In genomic region chr4:156578005-156578404, GRCh38 we compare ENCODE assay signal across 19 cellular contexts.
DNase-seq lines count a peak whose midpoint lies in the region; ATAC-seq, FAIRE-seq and TF ChIP-seq lines count a peak whose summit lies in the region.
"Had no signal": no experiment of that assay in that cellular context is flagged by ENCODE, and none has a peak within 500 bp of the region (broad histone marks: within the 10 kb centered on the region; RNA-seq: fewer than 3 reads in every experiment).

No MANE protein-coding gene starts in this region.

- H3K4me1 ChIP-seq in right lobe of liver (no peaks in the 10 kb centered on the region), HepG2 (ENCODE audit: insufficient read depth, low read length) (no peaks in the 10 kb centered on the region)
- H3K4me1 ChIP-seq in naive thymus-derived CD4-positive, alpha-beta T cell (ENCODE audit: control insufficient read depth in 2 of 2, insufficient read depth in 2 of 2, low read length in 2 of 2): no peaks in the 10 kb centered on the region

- ATAC-seq in right lobe of liver (peak; percentile 44 to 81 (median 68)), HepG2 (no peak), GM21737 (IDR thresholded peaks at IDR 0.05; ENCODE audit: unreplicated experiment) (no peak)
- ATAC-seq in naive thymus-derived CD4-positive, alpha-beta T cell: no peak
- no peak for ATAC-seq in natural killer cell treated with Interleukin-12 subunit alpha and Interleukin-12 subunit beta and Interleukin-15 and Interleukin-18, amount 100 ng/mL, for 72 hours

- TF ChIP-seq RAD21 in HepG2 (CRISPR knock-in tag; IDR thresholded peaks at IDR 0.05): no peak

- H3K36me3 ChIP-seq in right lobe of liver: no peaks in the 10 kb centered on the region
- H3K36me3 ChIP-seq in HepG2 (replicated peaks in 1 of 2; ENCODE audit: control insufficient read depth in 1 of 2, insufficient read depth in 2 of 2, low read length in 2 of 2): no peaks in the 10 kb centered on the region
- no peaks in the 10 kb centered on the region for H3K36me3 ChIP-seq in naive thymus-derived CD4-positive, alpha-beta T cell (ENCODE audit: control insufficient read depth in 2 of 3, insufficient read depth in 3 of 3, low read length in 3 of 3)

- TF ChIP-seq CTCF in right lobe of liver (IDR thresholded peaks at IDR 0.05) (no peak), HepG2 (CRISPR knock-in tag; IDR thresholded peaks at IDR 0.05) (no peak), chondrocyte (IDR thresholded peaks at IDR 0.05) (no peak), nephron progenitor cell (IDR thresholded peaks at IDR 0.05) (no peak)

- H3K27ac Mint-ChIP-seq in chondrocyte (ENCODE audit: unreplicated experiment): peak overlapping the region; percentile 10
- H3K27ac Mint-ChIP-seq in nephron progenitor cell: peak overlapping the region; percentile 40
- no peak overlapping the region for H3K27ac Mint-ChIP-seq in naive thymus-derived CD4-positive, alpha-beta T cell
- H3K27ac Mint-ChIP-seq in natural killer cell treated with Interleukin-12 subunit alpha and Interleukin-12 subunit beta and Interleukin-15 and Interleukin-18, amount 100 ng/mL, for 72 hours: no peak overlapping the region
- H3K27ac Mint-ChIP-seq: B cell, IgD-negative memory B cell had no signal

- no TSS peak for BruUV-seq in HepG2 (replicated peaks; lab: Mats Ljungman, UMichigan)

- H3K4me3 Mint-ChIP-seq in chondrocyte (ENCODE audit: unreplicated experiment) (no peak overlapping the region), nephron progenitor cell (no peak overlapping the region)
- no peak overlapping the region for H3K4me3 Mint-ChIP-seq in naive thymus-derived CD4-positive, alpha-beta T cell
- no peak overlapping the region for H3K4me3 Mint-ChIP-seq in natural killer cell treated with Interleukin-12 subunit alpha and Interleukin-12 subunit beta and Interleukin-15 and Interleukin-18, amount 100 ng/mL, for 72 hours
- H3K4me3 Mint-ChIP-seq: B cell, IgD-negative memory B cell had no signal

- intact Hi-C loops in right lobe of liver (cut with DNase I): no loop called here
- intact Hi-C loops in HepG2 (cut with micrococcal nuclease; ENCODE audit: unreplicated experiment): no loop called here
- intact Hi-C loops in naive thymus-derived CD4-positive, alpha-beta T cell (cut with micrococcal nuclease): no loop called here

- no peak overlapping the region for H3K27ac ChIP-seq in right lobe of liver
- no peak overlapping the region for H3K27ac ChIP-seq in HepG2 (ENCODE audit: extremely low read length, insufficient read depth, low read length)
- H3K27ac ChIP-seq in naive thymus-derived CD4-positive, alpha-beta T cell (ENCODE audit: low read depth, low read length): no peak overlapping the region
- H3K27ac ChIP-seq: PC-9, RWPE1 had no signal

- H4K20me1 ChIP-seq in HepG2 (ENCODE audit: insufficient read depth, low read length): no peaks in the 10 kb centered on the region

- POLR2A ChIA-PET in HepG2 (lab: Yijun Ruan, JAX): no interaction called here
- POLR2A ChIA-PET in naive thymus-derived CD4-positive, alpha-beta T cell (lab: Charles Lee): no interaction called here

- H3K4me1 Mint-ChIP-seq in chondrocyte (ENCODE audit: low read depth) (peaks cover 42% of the 10 kb centered on the region), nephron progenitor cell (peaks cover 6% of the 10 kb centered on the region)
- no peaks in the 10 kb centered on the region for H3K4me1 Mint-ChIP-seq in naive thymus-derived CD4-positive, alpha-beta T cell
- H3K4me1 Mint-ChIP-seq in natural killer cell treated with Interleukin-12 subunit alpha and Interleukin-12 subunit beta and Interleukin-15 and Interleukin-18, amount 100 ng/mL, for 72 hours (ENCODE audit: low read depth in 2 of 2): no peaks in the 10 kb centered on the region
- H3K4me1 Mint-ChIP-seq: B cell, IgD-negative memory B cell had no signal

- H3K4me2 ChIP-seq in HepG2 (ENCODE audit: low read depth, low read length): no peak overlapping the region
- H3K4me2 ChIP-seq: PC-9 had no signal

- CTCF ChIA-PET in HepG2 (lab: Yijun Ruan, JAX; ENCODE audit: low intra/inter-chr PET ratio, low total read pairs): no interaction called here
- CTCF ChIA-PET in naive thymus-derived CD4-positive, alpha-beta T cell (lab: Charles Lee): no interaction called here

- H3K27me3 ChIP-seq in right lobe of liver (no peaks in the 10 kb centered on the region), HepG2 (ENCODE audit: control insufficient read depth in 1 of 2, insufficient read depth in 2 of 2, low read length in 2 of 2) (no peaks in the 10 kb centered on the region)
- no peaks in the 10 kb centered on the region for H3K27me3 ChIP-seq in naive thymus-derived CD4-positive, alpha-beta T cell (ENCODE audit: control insufficient read depth in 2 of 2, insufficient read depth in 2 of 2, low read length in 2 of 2)

- TF ChIP-seq EP300 in HepG2 (IDR thresholded peaks at IDR 0.05; ENCODE audit: low read depth in 2 of 2, low read length in 2 of 2): no peak
- no peak for TF ChIP-seq EP300 in HepG2 (CRISPR knock-in tag; IDR thresholded peaks at IDR 0.05; ENCODE audit: borderline replicate concordance)

- no peaks in the 10 kb centered on the region for H3K79me2 ChIP-seq in HepG2 (ENCODE audit: insufficient read depth, low read length)

- no peak overlapping the region for H2AFZ ChIP-seq in HepG2 (ENCODE audit: low read length)
- H2AFZ ChIP-seq: PC-9 had no signal

- no peaks in the 10 kb centered on the region for H3K9me3 ChIP-seq in right lobe of liver
- H3K9me3 ChIP-seq in HepG2 (ENCODE audit: low read length): no peaks in the 10 kb centered on the region
- no peaks in the 10 kb centered on the region for H3K9me3 ChIP-seq in naive thymus-derived CD4-positive, alpha-beta T cell (ENCODE audit: control insufficient read depth in 2 of 3, low read length in 3 of 3)

- 25% methylated on average over 4 of the region's 4 CpGs for WGBS in right lobe of liver (ENCODE audit: insufficient coverage, low coverage, low lambda C conversion rate, missing lambda C conversion rate)
- WGBS in HepG2 (ENCODE audit: low lambda C conversion rate): 0% methylated on average over 4 of the region's 4 CpGs

- TF ChIP-seq POLR2A in right lobe of liver (IDR thresholded peaks at IDR 0.05) (no peak), HepG2 (IDR thresholded peaks at IDR 0.05; ENCODE audit: insufficient read depth in 1 of 2, low read depth in 2 of 2, low read length in 2 of 2) (no peak)

- H3K36me3 Mint-ChIP-seq in chondrocyte (ENCODE audit: low read depth) (no peaks in the 10 kb centered on the region), nephron progenitor cell (ENCODE audit: low read depth) (no peaks in the 10 kb centered on the region)
- H3K36me3 Mint-ChIP-seq in naive thymus-derived CD4-positive, alpha-beta T cell: no peaks in the 10 kb centered on the region
- no peaks in the 10 kb centered on the region for H3K36me3 Mint-ChIP-seq in natural killer cell treated with Interleukin-12 subunit alpha and Interleukin-12 subunit beta and Interleukin-15 and Interleukin-18, amount 100 ng/mL, for 72 hours
- H3K36me3 Mint-ChIP-seq: IgD-negative memory B cell had no signal

- H3K27me3 Mint-ChIP-seq in chondrocyte (ENCODE audit: low read depth): no peaks in the 10 kb centered on the region
- no peaks in the 10 kb centered on the region for H3K27me3 Mint-ChIP-seq in nephron progenitor cell (ENCODE audit: low read depth, poor library complexity)
- H3K27me3 Mint-ChIP-seq in naive thymus-derived CD4-positive, alpha-beta T cell: no peaks in the 10 kb centered on the region
- no peaks in the 10 kb centered on the region for H3K27me3 Mint-ChIP-seq in natural killer cell treated with Interleukin-12 subunit alpha and Interleukin-12 subunit beta and Interleukin-15 and Interleukin-18, amount 100 ng/mL, for 72 hours
- H3K27me3 Mint-ChIP-seq: B cell, IgD-negative memory B cell had no signal

- in situ Hi-C loops in HepG2 (cut with HindIII; ENCODE audit: extremely low pct_ligation_motif_present, low pct_unique_long_range_greater_than_20kb): no loop called here

- no peak for FAIRE-seq in HepG2 (lab: Jason Lieb, UNC)
- FAIRE-seq: HTR-8/SVneo had no signal

- no peak overlapping the region for H3K9ac ChIP-seq in HepG2 (ENCODE audit: insufficient read depth, low read depth, low read length)

- no peak for DNase-seq in right lobe of liver
- DNase-seq in HepG2 (ENCODE audit: low spot score): no peak
- no peak for DNase-seq in chondrocyte (ENCODE audit: low spot score)
- DNase-seq in nephron progenitor cell: no peak
- DNase-seq in naive thymus-derived CD4-positive, alpha-beta T cell: no peak
- no peak for DNase-seq in OCI-M2 (lab: John Stamatoyannopoulos, UW; ENCODE audit: unreplicated experiment)
- no peak for DNase-seq in natural killer cell treated with Interleukin-12 subunit alpha and Interleukin-12 subunit beta and Interleukin-15 and Interleukin-18, amount 100 ng/mL, for 72 hours (ENCODE audit: low spot score)
- DNase-seq: GDM1, HCEC 1CT, MV-4-11, NCI-H1694 treated with DMSO at 0.1 percent for 48 hours, NCI-H510A, PC-9, SIG-M5 had no signal

- H3K4me3 ChIP-seq in right lobe of liver: no peak overlapping the region
- H3K4me3 ChIP-seq in HepG2 (replicated peaks in 1 of 3; ENCODE audit: insufficient read depth in 1 of 3, low read depth in 2 of 3, low read length in 3 of 3): no peak overlapping the region
- no peak overlapping the region for H3K4me3 ChIP-seq in naive thymus-derived CD4-positive, alpha-beta T cell (ENCODE audit: low read length)
- H3K4me3 ChIP-seq: PC-9 had no signal

- H3K9me3 Mint-ChIP-seq in chondrocyte (ENCODE audit: low read depth) (no peaks in the 10 kb centered on the region), nephron progenitor cell (no peaks in the 10 kb centered on the region)
- H3K9me3 Mint-ChIP-seq in naive thymus-derived CD4-positive, alpha-beta T cell: peaks cover 0 to 7% (median 0%) of the 10 kb centered on the region in 11 donors
- peaks cover 12% of the 10 kb centered on the region for H3K9me3 Mint-ChIP-seq in natural killer cell treated with Interleukin-12 subunit alpha and Interleukin-12 subunit beta and Interleukin-15 and Interleukin-18, amount 100 ng/mL, for 72 hours

TF ChIP-seq in HepG2, 621 proteins besides CTCF, POLR2A, EP300 and RAD21 (continues in another document):
- TF ChIP-seq BATF2 (CRISPR knock-in tag; IDR thresholded peaks at IDR 0.05): no peak
- no peak for TF ChIP-seq CREBL2 (CRISPR knock-in tag; IDR thresholded peaks at IDR 0.05; ENCODE audit: borderline replicate concordance)
- no peak for TF ChIP-seq SIX1 (CRISPR knock-in tag; IDR thresholded peaks at IDR 0.05; ENCODE audit: borderline replicate concordance)
- TF ChIP-seq ATF7 (IDR thresholded peaks at IDR 0.05): no peak
- no peak for TF ChIP-seq ATF7 (CRISPR knock-in tag; IDR thresholded peaks at IDR 0.05)
- TF ChIP-seq ZNF570 (CRISPR knock-in tag; IDR thresholded peaks at IDR 0.05; ENCODE audit: borderline replicate concordance): no peak
- no peak for TF ChIP-seq FLYWCH1 (CRISPR knock-in tag; IDR thresholded peaks at IDR 0.05)

Comparison
In these comparisons a context has a peak if more than half of its experiments do, and no peak if none do; other contexts are left out.
1. ATAC-seq: peak in right lobe of liver (4 of 4); none in HepG2 (single experiment), naive thymus-derived CD4-positive, alpha-beta T cell (single experiment), GM21737 (single experiment) and natural killer cell treated with Interleukin-12 subunit alpha and Interleukin-12 subunit beta and Interleukin-15 and Interleukin-18, amount 100 ng/mL, for 72 hours (0 of 2).
2. H3K27ac Mint-ChIP-seq: peak in chondrocyte (single experiment) and nephron progenitor cell (single experiment); none in naive thymus-derived CD4-positive, alpha-beta T cell (0 of 9) and natural killer cell treated with Interleukin-12 subunit alpha and Interleukin-12 subunit beta and Interleukin-15 and Interleukin-18, amount 100 ng/mL, for 72 hours (0 of 2).